Comparison of ENCODE assay signal across 1 cellular context in genomic region chr19:33100894-33101644, GRCh38.
TF ChIP-seq lines count a peak whose summit lies in the region.

No MANE protein-coding gene starts in this region.

TF ChIP-seq in HepG2, 621 proteins besides CTCF, POLR2A, EP300 and RAD21 (continued from another document and continues in another):
- TF ChIP-seq FUBP1 (CRISPR knock-in tag; IDR thresholded peaks at IDR 0.05; ENCODE audit: borderline replicate concordance) (no peak), SOX5 (CRISPR knock-in tag; IDR thresholded peaks at IDR 0.05; ENCODE audit: borderline replicate concordance) (peak; percentile 82), SALL1 (CRISPR knock-in tag; IDR thresholded peaks at IDR 0.05) (peak; percentile 44; the same call in 1 of the 2 replicates), MZF1 (CRISPR knock-in tag; IDR thresholded peaks at IDR 0.05; ENCODE audit: borderline replicate concordance) (no peak), SAP130 (CRISPR knock-in tag; IDR thresholded peaks at IDR 0.05; ENCODE audit: low read depth) (peak; percentile 65), CENPT (CRISPR knock-in tag; IDR thresholded peaks at IDR 0.05; ENCODE audit: low read depth) (no peak), HNF4A (CRISPR knock-in tag; IDR thresholded peaks at IDR 0.05) (peak; percentile 55), PITX1 (CRISPR knock-in tag; IDR thresholded peaks at IDR 0.05) (peak; percentile 92), HES4 (CRISPR knock-in tag; IDR thresholded peaks at IDR 0.05; ENCODE audit: borderline replicate concordance) (no peak), TP53 (CRISPR knock-in tag; conservative IDR thresholded peaks at IDR 0.05) (peak; percentile 54; the same call in 1 of the 2 replicates), FOXO4 (CRISPR knock-in tag; conservative IDR thresholded peaks at IDR 0.05) (no peak), ZNF512B (CRISPR knock-in tag; IDR thresholded peaks at IDR 0.05; ENCODE audit: borderline replicate concordance) (peak; percentile 62; the same call in 1 of the 2 replicates), HDAC6 (IDR thresholded peaks at IDR 0.05; ENCODE audit: low read depth, low read length) (no peak), FLYWCH1 (CRISPR knock-in tag; IDR thresholded peaks at IDR 0.05) (no peak), TFAP4 (IDR thresholded peaks at IDR 0.05; ENCODE audit: borderline replicate concordance, low read depth) (peak; percentile 49; the same call in 1 of the 2 replicates), SRF (IDR thresholded peaks at IDR 0.05; ENCODE audit: low read depth, low read length) (peak; percentile 35; the same call in 1 of the 2 replicates), HOXA9 (CRISPR knock-in tag; IDR thresholded peaks at IDR 0.05; ENCODE audit: borderline replicate concordance) (no peak), DNMT3B (CRISPR knock-in tag; conservative IDR thresholded peaks at IDR 0.05) (no peak), ZZZ3 (CRISPR knock-in tag; IDR thresholded peaks at IDR 0.05; ENCODE audit: borderline replicate concordance) (no peak), ZNF672 (CRISPR knock-in tag; IDR thresholded peaks at IDR 0.05) (no peak), DMAP1 (CRISPR knock-in tag; IDR thresholded peaks at IDR 0.05) (peak; percentile 29; the same call in 1 of the 2 replicates), NFIC (IDR thresholded peaks at IDR 0.05; ENCODE audit: low read length) (peak; percentile 80), SMAD9 (CRISPR knock-in tag; IDR thresholded peaks at IDR 0.05) (no peak)
- TF ChIP-seq, protein P1, sequence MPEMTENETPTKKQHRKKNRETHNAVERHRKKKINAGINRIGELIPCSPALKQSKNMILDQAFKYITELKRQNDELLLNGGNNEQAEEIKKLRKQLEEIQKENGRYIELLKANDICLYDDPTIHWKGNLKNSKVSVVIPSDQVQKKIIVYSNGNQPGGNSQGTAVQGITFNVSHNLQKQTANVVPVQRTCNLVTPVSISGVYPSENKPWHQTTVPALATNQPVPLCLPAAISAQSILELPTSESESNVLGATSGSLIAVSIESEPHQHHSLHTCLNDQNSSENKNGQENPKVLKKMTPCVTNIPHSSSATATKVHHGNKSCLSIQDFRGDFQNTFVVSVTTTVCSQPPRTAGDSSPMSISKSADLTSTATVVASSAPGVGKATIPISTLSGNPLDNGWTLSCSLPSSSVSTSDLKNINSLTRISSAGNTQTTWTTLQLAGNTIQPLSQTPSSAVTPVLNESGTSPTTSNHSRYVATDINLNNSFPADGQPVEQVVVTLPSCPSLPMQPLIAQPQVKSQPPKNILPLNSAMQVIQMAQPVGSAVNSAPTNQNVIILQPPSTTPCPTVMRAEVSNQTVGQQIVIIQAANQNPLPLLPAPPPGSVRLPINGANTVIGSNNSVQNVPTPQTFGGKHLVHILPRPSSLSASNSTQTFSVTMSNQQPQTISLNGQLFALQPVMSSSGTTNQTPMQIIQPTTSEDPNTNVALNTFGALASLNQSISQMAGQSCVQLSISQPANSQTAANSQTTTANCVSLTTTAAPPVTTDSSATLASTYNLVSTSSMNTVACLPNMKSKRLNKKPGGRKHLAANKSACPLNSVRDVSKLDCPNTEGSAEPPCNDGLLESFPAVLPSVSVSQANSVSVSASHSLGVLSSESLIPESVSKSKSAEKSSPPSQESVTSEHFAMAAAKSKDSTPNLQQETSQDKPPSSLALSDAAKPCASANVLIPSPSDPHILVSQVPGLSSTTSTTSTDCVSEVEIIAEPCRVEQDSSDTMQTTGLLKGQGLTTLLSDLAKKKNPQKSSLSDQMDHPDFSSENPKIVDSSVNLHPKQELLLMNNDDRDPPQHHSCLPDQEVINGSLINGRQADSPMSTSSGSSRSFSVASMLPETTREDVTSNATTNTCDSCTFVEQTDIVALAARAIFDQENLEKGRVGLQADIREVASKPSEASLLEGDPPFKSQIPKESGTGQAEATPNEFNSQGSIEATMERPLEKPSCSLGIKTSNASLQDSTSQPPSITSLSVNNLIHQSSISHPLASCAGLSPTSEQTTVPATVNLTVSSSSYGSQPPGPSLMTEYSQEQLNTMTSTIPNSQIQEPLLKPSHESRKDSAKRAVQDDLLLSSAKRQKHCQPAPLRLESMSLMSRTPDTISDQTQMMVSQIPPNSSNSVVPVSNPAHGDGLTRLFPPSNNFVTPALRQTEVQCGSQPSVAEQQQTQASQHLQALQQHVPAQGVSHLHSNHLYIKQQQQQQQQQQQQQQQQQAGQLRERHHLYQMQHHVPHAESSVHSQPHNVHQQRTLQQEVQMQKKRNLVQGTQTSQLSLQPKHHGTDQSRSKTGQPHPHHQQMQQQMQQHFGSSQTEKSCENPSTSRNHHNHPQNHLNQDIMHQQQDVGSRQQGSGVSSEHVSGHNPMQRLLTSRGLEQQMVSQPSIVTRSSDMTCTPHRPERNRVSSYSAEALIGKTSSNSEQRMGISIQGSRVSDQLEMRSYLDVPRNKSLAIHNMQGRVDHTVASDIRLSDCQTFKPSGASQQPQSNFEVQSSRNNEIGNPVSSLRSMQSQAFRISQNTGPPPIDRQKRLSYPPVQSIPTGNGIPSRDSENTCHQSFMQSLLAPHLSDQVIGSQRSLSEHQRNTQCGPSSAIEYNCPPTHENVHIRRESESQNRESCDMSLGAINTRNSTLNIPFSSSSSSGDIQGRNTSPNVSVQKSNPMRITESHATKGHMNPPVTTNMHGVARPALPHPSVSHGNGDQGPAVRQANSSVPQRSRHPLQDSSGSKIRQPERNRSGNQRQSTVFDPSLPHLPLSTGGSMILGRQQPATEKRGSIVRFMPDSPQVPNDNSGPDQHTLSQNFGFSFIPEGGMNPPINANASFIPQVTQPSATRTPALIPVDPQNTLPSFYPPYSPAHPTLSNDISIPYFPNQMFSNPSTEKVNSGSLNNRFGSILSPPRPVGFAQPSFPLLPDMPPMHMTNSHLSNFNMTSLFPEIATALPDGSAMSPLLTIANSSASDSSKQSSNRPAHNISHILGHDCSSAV (CRISPR knock-in tag; IDR thresholded peaks at IDR 0.05; ENCODE audit: borderline replicate concordance) = no peak
- TF ChIP-seq, protein P2, sequence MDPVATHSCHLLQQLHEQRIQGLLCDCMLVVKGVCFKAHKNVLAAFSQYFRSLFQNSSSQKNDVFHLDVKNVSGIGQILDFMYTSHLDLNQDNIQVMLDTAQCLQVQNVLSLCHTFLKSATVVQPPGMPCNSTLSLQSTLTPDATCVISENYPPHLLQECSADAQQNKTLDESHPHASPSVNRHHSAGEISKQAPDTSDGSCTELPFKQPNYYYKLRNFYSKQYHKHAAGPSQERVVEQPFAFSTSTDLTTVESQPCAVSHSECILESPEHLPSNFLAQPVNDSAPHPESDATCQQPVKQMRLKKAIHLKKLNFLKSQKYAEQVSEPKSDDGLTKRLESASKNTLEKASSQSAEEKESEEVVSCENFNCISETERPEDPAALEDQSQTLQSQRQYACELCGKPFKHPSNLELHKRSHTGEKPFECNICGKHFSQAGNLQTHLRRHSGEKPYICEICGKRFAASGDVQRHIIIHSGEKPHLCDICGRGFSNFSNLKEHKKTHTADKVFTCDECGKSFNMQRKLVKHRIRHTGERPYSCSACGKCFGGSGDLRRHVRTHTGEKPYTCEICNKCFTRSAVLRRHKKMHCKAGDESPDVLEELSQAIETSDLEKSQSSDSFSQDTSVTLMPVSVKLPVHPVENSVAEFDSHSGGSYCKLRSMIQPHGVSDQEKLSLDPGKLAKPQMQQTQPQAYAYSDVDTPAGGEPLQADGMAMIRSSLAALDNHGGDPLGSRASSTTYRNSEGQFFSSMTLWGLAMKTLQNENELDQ (CRISPR knock-in tag; IDR thresholded peaks at IDR 0.05; ENCODE audit: borderline replicate concordance) = no peak
- TF ChIP-seq, protein P3, sequence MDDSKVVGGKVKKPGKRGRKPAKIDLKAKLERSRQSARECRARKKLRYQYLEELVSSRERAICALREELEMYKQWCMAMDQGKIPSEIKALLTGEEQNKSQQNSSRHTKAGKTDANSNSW (CRISPR knock-in tag; IDR thresholded peaks at IDR 0.05; ENCODE audit: borderline replicate concordance) = no peak
- TF ChIP-seq, protein P4, sequence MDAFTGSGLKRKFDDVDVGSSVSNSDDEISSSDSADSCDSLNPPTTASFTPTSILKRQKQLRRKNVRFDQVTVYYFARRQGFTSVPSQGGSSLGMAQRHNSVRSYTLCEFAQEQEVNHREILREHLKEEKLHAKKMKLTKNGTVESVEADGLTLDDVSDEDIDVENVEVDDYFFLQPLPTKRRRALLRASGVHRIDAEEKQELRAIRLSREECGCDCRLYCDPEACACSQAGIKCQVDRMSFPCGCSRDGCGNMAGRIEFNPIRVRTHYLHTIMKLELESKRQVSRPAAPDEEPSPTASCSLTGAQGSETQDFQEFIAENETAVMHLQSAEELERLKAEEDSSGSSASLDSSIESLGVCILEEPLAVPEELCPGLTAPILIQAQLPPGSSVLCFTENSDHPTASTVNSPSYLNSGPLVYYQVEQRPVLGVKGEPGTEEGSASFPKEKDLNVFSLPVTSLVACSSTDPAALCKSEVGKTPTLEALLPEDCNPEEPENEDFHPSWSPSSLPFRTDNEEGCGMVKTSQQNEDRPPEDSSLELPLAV (CRISPR knock-in tag; conservative IDR thresholded peaks at IDR 0.05; ENCODE audit: low read depth) = no peak
- TF ChIP-seq, protein P5, sequence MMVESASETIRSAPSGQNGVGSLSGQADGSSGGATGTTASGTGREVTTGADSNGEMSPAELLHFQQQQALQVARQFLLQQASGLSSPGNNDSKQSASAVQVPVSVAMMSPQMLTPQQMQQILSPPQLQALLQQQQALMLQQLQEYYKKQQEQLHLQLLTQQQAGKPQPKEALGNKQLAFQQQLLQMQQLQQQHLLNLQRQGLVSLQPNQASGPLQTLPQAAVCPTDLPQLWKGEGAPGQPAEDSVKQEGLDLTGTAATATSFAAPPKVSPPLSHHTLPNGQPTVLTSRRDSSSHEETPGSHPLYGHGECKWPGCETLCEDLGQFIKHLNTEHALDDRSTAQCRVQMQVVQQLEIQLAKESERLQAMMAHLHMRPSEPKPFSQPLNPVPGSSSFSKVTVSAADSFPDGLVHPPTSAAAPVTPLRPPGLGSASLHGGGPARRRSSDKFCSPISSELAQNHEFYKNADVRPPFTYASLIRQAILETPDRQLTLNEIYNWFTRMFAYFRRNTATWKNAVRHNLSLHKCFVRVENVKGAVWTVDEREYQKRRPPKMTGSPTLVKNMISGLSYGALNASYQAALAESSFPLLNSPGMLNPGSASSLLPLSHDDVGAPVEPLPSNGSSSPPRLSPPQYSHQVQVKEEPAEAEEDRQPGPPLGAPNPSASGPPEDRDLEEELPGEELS (CRISPR knock-in tag; IDR thresholded peaks at IDR 0.05) = peak; percentile 66
